Comparison of ENCODE assay signal across 17 cellular contexts in the genomic region with DNA sequence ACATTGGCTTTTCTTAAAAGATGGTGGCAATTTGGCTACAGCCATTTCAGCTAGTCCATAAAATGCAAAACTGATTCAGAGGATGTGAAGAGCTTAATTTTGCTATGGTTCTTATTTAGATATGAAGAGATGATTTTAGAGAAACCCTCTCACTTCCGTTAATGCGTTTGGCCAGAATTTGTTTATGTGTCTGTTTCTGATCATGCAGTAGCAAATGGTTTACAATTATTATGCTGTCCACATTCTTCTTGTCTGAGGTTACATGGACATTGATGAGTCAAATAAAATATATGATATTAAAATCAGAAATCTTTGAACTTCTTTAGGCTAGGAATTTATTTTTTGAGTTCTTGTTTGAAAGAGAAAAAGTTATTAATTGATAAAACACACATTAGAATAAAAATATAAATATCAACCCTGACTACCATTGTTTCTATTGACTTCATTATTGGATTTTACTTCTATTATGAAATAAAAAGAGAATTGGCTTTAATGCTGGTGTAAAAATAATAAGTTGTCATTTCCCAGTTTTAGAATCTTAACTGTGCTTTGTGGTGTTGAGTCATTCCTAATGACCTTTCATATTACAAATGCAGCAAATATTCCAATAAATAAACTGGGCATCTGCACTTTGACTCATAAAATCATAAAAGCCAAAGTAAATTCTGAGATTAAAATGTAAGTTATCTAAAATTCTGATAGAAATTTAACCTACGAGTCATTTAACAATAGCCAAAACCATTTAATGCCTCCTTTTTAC.
DNase-seq lines count a peak whose midpoint lies in the region; ATAC-seq and TF ChIP-seq lines count a peak whose summit lies in the region.
"Had no signal": no experiment of that assay in that cellular context is flagged by ENCODE, and none has a peak within 500 bp of the region (broad histone marks: within the 10 kb centered on the region; RNA-seq: fewer than 3 reads in every experiment).

No MANE protein-coding gene starts in this region.

- H2BK5ac ChIP-seq in mesenchymal stem cell (ENCODE audit: low read depth, low read length, poor library complexity, severe bottlenecking), result peak overlapping the region; percentile 4

- intact Hi-C loops in CD8-positive, alpha-beta T cell (cut with DNase I, micrococcal nuclease), result no loop called here
- intact Hi-C loops in upper lobe of right lung (cut with DNase I), result no loop called here

- H3K9me3 ChIP-seq in mesenchymal stem cell (ENCODE audit: control insufficient read depth, low read length) (no peaks in the 10 kb centered on the region), upper lobe of right lung (no peaks in the 10 kb centered on the region)
- H3K9me3 ChIP-seq in CD8-positive, alpha-beta T cell (ENCODE audit: low read length), result no peaks in the 10 kb centered on the region

- no peak overlapping the region for H3K4ac ChIP-seq in mesenchymal stem cell (ENCODE audit: low read depth in 1 of 2, low read length in 2 of 2)

- H3K36me3 ChIP-seq in BJ (ENCODE audit: control insufficient read depth, insufficient read depth, low read length) (no peaks in the 10 kb centered on the region), mesenchymal stem cell (ENCODE audit: control insufficient read depth in 1 of 2, insufficient read depth in 2 of 2, low read depth in 1 of 2, low read length in 2 of 2) (no peaks in the 10 kb centered on the region), upper lobe of right lung (no peaks in the 10 kb centered on the region)
- no peaks in the 10 kb centered on the region for H3K36me3 ChIP-seq in CD8-positive, alpha-beta T cell (ENCODE audit: insufficient read depth, low read length)

- no peak overlapping the region for H3K27ac Mint-ChIP-seq in CD8-positive, alpha-beta T cell
- H3K27ac Mint-ChIP-seq: activated naive CD8-positive, alpha-beta T cell treated with anti-CD3 and anti-CD28 coated beads for 36 hours; naive thymus-derived CD4-positive, alpha-beta T cell; stimulated activated naive CD8-positive, alpha-beta T cell treated with anti-CD3 and anti-CD28 coated beads, Interleukin-15, Interleukin-2, amounts not matched to agents 100 ng/mL and 50 ng/mL, for 24 hours had no signal

- H3K4me2 ChIP-seq in mesenchymal stem cell (ENCODE audit: low read length, poor library complexity, severe bottlenecking), result no peak overlapping the region

- CTCF ChIA-PET in BJ (lab: Yijun Ruan, JAX), result no interaction called here
- CTCF ChIA-PET in CD8-positive, alpha-beta T cell (lab: Charles Lee), result no interaction called here

- H3K23ac ChIP-seq in mesenchymal stem cell (ENCODE audit: low read length in 2 of 2), result no peak overlapping the region

- peak overlapping the region in 1 of 2 experiments; percentile 29 for H2BK12ac ChIP-seq in mesenchymal stem cell (ENCODE audit: low read length in 2 of 2)

- no peak overlapping the region for H3K27ac ChIP-seq in mesenchymal stem cell (ENCODE audit: low read length, poor library complexity, severe bottlenecking)
- no peak overlapping the region for H3K27ac ChIP-seq in CD8-positive, alpha-beta T cell (ENCODE audit: low read depth, low read length)
- H3K27ac ChIP-seq in upper lobe of right lung, result no peak overlapping the region

- 45% methylated on average over 2 of the region's 3 CpGs for WGBS in mesenchymal stem cell

- no peaks in the 10 kb centered on the region for H3K27me3 ChIP-seq in BJ (ENCODE audit: control insufficient read depth, insufficient read depth, low read length)
- H3K27me3 ChIP-seq in mesenchymal stem cell (ENCODE audit: control insufficient read depth in 1 of 2, insufficient read depth in 1 of 2, low read length in 2 of 2), result no peaks in the 10 kb centered on the region
- no peaks in the 10 kb centered on the region for H3K27me3 ChIP-seq in CD8-positive, alpha-beta T cell (ENCODE audit: insufficient read depth, low read length)
- no peaks in the 10 kb centered on the region for H3K27me3 ChIP-seq in upper lobe of right lung

- POLR2A ChIA-PET in BJ (lab: Charles Lee), result interaction anchor here (0.6 kb wide), 1 partner anchor 502 kb away, joined by 4 read pairs; no protein-coding TSS in a partner anchor
- POLR2A ChIA-PET in CD8-positive, alpha-beta T cell (lab: Charles Lee), result no interaction called here

- no peaks in the 10 kb centered on the region for H3K4me1 Mint-ChIP-seq in CD8-positive, alpha-beta T cell (ENCODE audit: low read depth)
- H3K4me1 Mint-ChIP-seq: activated naive CD8-positive, alpha-beta T cell treated with anti-CD3 and anti-CD28 coated beads for 36 hours; naive thymus-derived CD4-positive, alpha-beta T cell had no signal

- H3K9ac ChIP-seq in mesenchymal stem cell (ENCODE audit: low read length), result peak overlapping the region; percentile 63

- H2AK5ac ChIP-seq in mesenchymal stem cell (ENCODE audit: low read length, severe bottlenecking), result no peak overlapping the region

- H3K79me1 ChIP-seq in mesenchymal stem cell (replicated peaks; ENCODE audit: low read length, poor library complexity, severe bottlenecking), result no peaks in the 10 kb centered on the region

- ATAC-seq in GM21390 (IDR thresholded peaks at IDR 0.05; ENCODE audit: unreplicated experiment), result no peak
- no peak for ATAC-seq in CD8-positive, alpha-beta T cell
- ATAC-seq in upper lobe of right lung, result no peak
- ATAC-seq: naive thymus-derived CD4-positive, alpha-beta T cell had no signal

- H3K4me1 ChIP-seq in mesenchymal stem cell (ENCODE audit: control insufficient read depth, insufficient read depth, low read depth, low read length) (peaks cover 2% of the 10 kb centered on the region), upper lobe of right lung (no peaks in the 10 kb centered on the region)
- no peaks in the 10 kb centered on the region for H3K4me1 ChIP-seq in CD8-positive, alpha-beta T cell (ENCODE audit: insufficient read depth, low read length)

- H3K4me3 ChIP-seq in BJ (ENCODE audit: low read depth, low read length) (no peak overlapping the region), epithelial cell of esophagus (ENCODE audit: low read length) (no peak overlapping the region), mesenchymal stem cell (ENCODE audit: insufficient read depth in 1 of 2, low read depth in 1 of 2, low read length in 2 of 2) (no peak overlapping the region), upper lobe of right lung (no peak overlapping the region)
- no peak overlapping the region for H3K4me3 ChIP-seq in CD8-positive, alpha-beta T cell (ENCODE audit: low read depth, low read length)

- no peak overlapping the region for H2AFZ ChIP-seq in mesenchymal stem cell (ENCODE audit: low read depth, low read length)

- H4K91ac ChIP-seq in mesenchymal stem cell (ENCODE audit: low read length), result no peak overlapping the region

- H3K36me3 Mint-ChIP-seq in CD8-positive, alpha-beta T cell, result no peaks in the 10 kb centered on the region
- H3K36me3 Mint-ChIP-seq: activated naive CD8-positive, alpha-beta T cell treated with anti-CD3 and anti-CD28 coated beads for 36 hours; naive thymus-derived CD4-positive, alpha-beta T cell had no signal

- no peak overlapping the region for H3K4me3 Mint-ChIP-seq in CD8-positive, alpha-beta T cell
- H3K4me3 Mint-ChIP-seq: activated naive CD8-positive, alpha-beta T cell treated with anti-CD3 and anti-CD28 coated beads for 36 hours; naive thymus-derived CD4-positive, alpha-beta T cell; stimulated activated naive CD8-positive, alpha-beta T cell treated with anti-CD3 and anti-CD28 coated beads, Interleukin-15, Interleukin-2, amounts not matched to agents 100 ng/mL and 50 ng/mL, for 24 hours had no signal

- TF ChIP-seq CTCF in BJ (IDR thresholded peaks at IDR 0.05; ENCODE audit: insufficient read depth, low read depth, low read length) (no peak), epithelial cell of esophagus (IDR thresholded peaks at IDR 0.05; ENCODE audit: insufficient read depth, low read depth, low read length, missing control alignments) (no peak), upper lobe of right lung (IDR thresholded peaks at IDR 0.05) (no peak)
- TF ChIP-seq CTCF in CD8-positive, alpha-beta T cell (IDR thresholded peaks at IDR 0.05), result no peak

- no peak overlapping the region for H4K8ac ChIP-seq in mesenchymal stem cell (ENCODE audit: low read length)

- no peak overlapping the region for H2BK120ac ChIP-seq in mesenchymal stem cell (ENCODE audit: low read depth, low read length)

- DNase-seq in BJ (ENCODE audit: low read depth) (peak; percentile 50), RKO (ENCODE audit: low spot score) (peak; percentile 24), epithelial cell of esophagus (ENCODE audit: low read depth) (peak; percentile 20), mesenchymal stem cell (no peak), upper lobe of right lung (no peak), HuH-7.5 (ENCODE audit: low spot score) (no peak)
- no peak for DNase-seq in CD8-positive, alpha-beta T cell
- DNase-seq: activated CD4-positive, alpha-beta T cell treated with anti-CD3 and anti-CD28 coated beads, Interleukin-2, amount 50 U/mL, for 1 hour; activated naive CD8-positive, alpha-beta T cell treated with anti-CD3 and anti-CD28 coated beads for 36 hours; activated T-cell treated with anti-CD3 and anti-CD28 coated beads, Interleukin-2, amount 50 U/mL, for 1 hour; cerebellar nuclear complex; erythroblast; KG1; naive thymus-derived CD4-positive, alpha-beta T cell; stimulated activated CD4-positive, alpha-beta T cell treated with anti-CD3 and anti-CD28 coated beads, Interleukin-12 subunit alpha, Interleukin-12 subunit beta, amount 100 ng/mL, for 4 hours had no signal

- no peak overlapping the region for H3K14ac ChIP-seq in mesenchymal stem cell (ENCODE audit: low read length in 2 of 2)

- no peaks in the 10 kb centered on the region for H3K9me3 Mint-ChIP-seq in CD8-positive, alpha-beta T cell
- H3K9me3 Mint-ChIP-seq: activated naive CD8-positive, alpha-beta T cell treated with anti-CD3 and anti-CD28 coated beads for 36 hours; naive thymus-derived CD4-positive, alpha-beta T cell; stimulated activated naive CD8-positive, alpha-beta T cell treated with anti-CD3 and anti-CD28 coated beads, Interleukin-15, Interleukin-2, amounts not matched to agents 100 ng/mL and 50 ng/mL, for 24 hours had no signal

- no peak overlapping the region for H2BK15ac ChIP-seq in mesenchymal stem cell (ENCODE audit: low read depth, poor library complexity, severe bottlenecking)

- no peak overlapping the region for H3K18ac ChIP-seq in mesenchymal stem cell (ENCODE audit: low read depth in 1 of 2, low read length in 2 of 2)

- no peaks in the 10 kb centered on the region for H3K27me3 Mint-ChIP-seq in CD8-positive, alpha-beta T cell (ENCODE audit: low read depth)
- H3K27me3 Mint-ChIP-seq: activated naive CD8-positive, alpha-beta T cell treated with anti-CD3 and anti-CD28 coated beads for 36 hours; stimulated activated naive CD8-positive, alpha-beta T cell treated with anti-CD3 and anti-CD28 coated beads, Interleukin-15, Interleukin-2, amounts not matched to agents 100 ng/mL and 50 ng/mL, for 24 hours had no signal

Comparison
In these comparisons a context has a peak if more than half of its experiments do, and no peak if none do; other contexts are left out.
1. DNase-seq: peak in BJ (single experiment), RKO (single experiment) and epithelial cell of esophagus (single experiment); none in mesenchymal stem cell (single experiment), CD8-positive, alpha-beta T cell (0 of 7), upper lobe of right lung (single experiment) and HuH-7.5 (single experiment).